In the genomic region with DNA sequence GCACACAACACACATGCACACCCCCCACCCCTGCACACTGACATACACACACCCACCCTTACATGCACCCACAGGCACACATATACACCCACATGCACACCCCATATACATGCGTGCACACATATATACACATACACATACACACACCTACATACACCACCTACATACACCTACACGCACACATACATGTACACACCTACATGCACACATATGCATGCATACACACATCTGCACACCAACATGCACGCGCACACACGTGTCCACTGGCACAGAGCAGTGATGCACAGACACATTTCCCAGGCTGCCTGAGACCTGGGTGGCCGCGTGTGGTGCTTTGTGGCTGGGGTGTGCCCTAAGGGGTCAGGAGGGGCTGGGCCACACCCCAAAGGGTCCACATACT, we compare ENCODE assay signal across 18 cellular contexts. TPM values are rescaled to one million over a fixed set of nuclear protein-coding genes. Genes with fewer than 3 reads are reported as not detected.
DNase-seq lines count a peak whose midpoint lies in the region; ATAC-seq and TF ChIP-seq lines count a peak whose summit lies in the region.
"Had no signal": no experiment of that assay in that cellular context is flagged by ENCODE, and none has a peak within 500 bp of the region (broad histone marks: within the 10 kb centered on the region; RNA-seq: fewer than 3 reads in every experiment).

No MANE protein-coding gene starts in this region.

- H2AK5ac ChIP-seq in mesendoderm (ENCODE audit: low read length) = peak overlapping the region; percentile 76

- no peaks in the 10 kb centered on the region for H3K79me1 ChIP-seq in mesendoderm (ENCODE audit: low read length)

- H3K79me2 ChIP-seq in mesendoderm (ENCODE audit: control insufficient read depth, insufficient read depth, low read length) = no peaks in the 10 kb centered on the region

- no peak overlapping the region for H3K4ac ChIP-seq in mesendoderm (ENCODE audit: low read depth, low read length)

- intact Hi-C loops in prostate gland (cut with DNase I) = no loop called here

- H3K27ac ChIP-seq in mesendoderm (ENCODE audit: low read depth, low read length) (no peak overlapping the region), prostate gland (no peak overlapping the region)
- H3K27ac ChIP-seq: foreskin keratinocyte had no signal

- peaks cover 4% of the 10 kb centered on the region for H3K4me1 Mint-ChIP-seq in stimulated activated naive CD8-positive, alpha-beta T cell treated with anti-CD3 and anti-CD28 coated beads, Interleukin-15, Interleukin-2, amounts not matched to agents 100 ng/mL and 50 ng/mL, for 24 hours (ENCODE audit: low read depth)
- peaks cover 5% of the 10 kb centered on the region for H3K4me1 Mint-ChIP-seq in activated T-helper 17 cell treated with anti-CD3 and anti-CD28 coated beads, Interleukin-2, amount 50 U/mL, for 72 hours

- no peak overlapping the region for H3K9ac ChIP-seq in mesendoderm (ENCODE audit: low read length)

- H3K56ac ChIP-seq in mesendoderm (ENCODE audit: low read length) = peak overlapping the region; percentile 86

- peaks cover 17% of the 10 kb centered on the region for H3K27me3 Mint-ChIP-seq in stimulated activated naive CD8-positive, alpha-beta T cell treated with anti-CD3 and anti-CD28 coated beads, Interleukin-15, Interleukin-2, amounts not matched to agents 100 ng/mL and 50 ng/mL, for 24 hours
- H3K27me3 Mint-ChIP-seq in activated T-helper 17 cell treated with anti-CD3 and anti-CD28 coated beads, Interleukin-2, amount 50 U/mL, for 72 hours = peaks cover 13% of the 10 kb centered on the region

- no peak overlapping the region for H2BK120ac ChIP-seq in mesendoderm (ENCODE audit: low read depth, low read length)

- H3K4me3 Mint-ChIP-seq in stimulated activated naive CD8-positive, alpha-beta T cell treated with anti-CD3 and anti-CD28 coated beads, Interleukin-15, Interleukin-2, amounts not matched to agents 100 ng/mL and 50 ng/mL, for 24 hours = no peak overlapping the region
- no peak overlapping the region for H3K4me3 Mint-ChIP-seq in activated T-helper 17 cell treated with anti-CD3 and anti-CD28 coated beads, Interleukin-2, amount 50 U/mL, for 72 hours
- H3K4me3 Mint-ChIP-seq: activated naive CD8-positive, alpha-beta T cell; natural killer cell treated with Interleukin-12 subunit alpha and Interleukin-12 subunit beta and Interleukin-15 and Interleukin-18, amount 100 ng/mL, for 72 hours had no signal

- no peak overlapping the region for H3K4me2 ChIP-seq in mesendoderm (ENCODE audit: low read length)

- H4K5ac ChIP-seq in mesendoderm (ENCODE audit: low read length) = no peak overlapping the region

- no peak overlapping the region for H3K23ac ChIP-seq in mesendoderm (ENCODE audit: low read length)

- no peaks in the 10 kb centered on the region for H3K9me3 Mint-ChIP-seq in stimulated activated naive CD8-positive, alpha-beta T cell treated with anti-CD3 and anti-CD28 coated beads, Interleukin-15, Interleukin-2, amounts not matched to agents 100 ng/mL and 50 ng/mL, for 24 hours
- H3K9me3 Mint-ChIP-seq in activated T-helper 17 cell treated with anti-CD3 and anti-CD28 coated beads, Interleukin-2, amount 50 U/mL, for 72 hours = no peaks in the 10 kb centered on the region
- H3K9me3 Mint-ChIP-seq: natural killer cell treated with Interleukin-12 subunit alpha and Interleukin-12 subunit beta and Interleukin-15 and Interleukin-18, amount 100 ng/mL, for 72 hours had no signal

- TF ChIP-seq POLR2A in prostate gland (IDR thresholded peaks at IDR 0.05) = no peak

- no peaks in the 10 kb centered on the region for H3K36me3 Mint-ChIP-seq in stimulated activated naive CD8-positive, alpha-beta T cell treated with anti-CD3 and anti-CD28 coated beads, Interleukin-15, Interleukin-2, amounts not matched to agents 100 ng/mL and 50 ng/mL, for 24 hours (ENCODE audit: low read depth)
- H3K36me3 Mint-ChIP-seq in activated T-helper 17 cell treated with anti-CD3 and anti-CD28 coated beads, Interleukin-2, amount 50 U/mL, for 72 hours (ENCODE audit: low read depth) = peaks cover 5% of the 10 kb centered on the region
- H3K36me3 Mint-ChIP-seq: activated naive CD8-positive, alpha-beta T cell; natural killer cell treated with Interleukin-12 subunit alpha and Interleukin-12 subunit beta and Interleukin-15 and Interleukin-18, amount 100 ng/mL, for 72 hours had no signal

- DNase-seq in stimulated activated naive CD8-positive, alpha-beta T cell treated with anti-CD3 and anti-CD28 coated beads, Interleukin-15, Interleukin-2, amounts not matched to agents 100 U/mL and 50 U/mL, for 24 hours = no peak
- DNase-seq in mesendoderm (no peak), LoVo (ENCODE audit: low spot score) (no peak), prostate gland (ENCODE audit: low spot score) (no peak)
- DNase-seq in stimulated activated naive CD4-positive, alpha-beta T cell (lab: John Stamatoyannopoulos, UW) = no peak
- DNase-seq in stimulated activated CD4-positive, alpha-beta T cell treated with anti-CD3 and anti-CD28 coated beads, Interleukin-4, amount 100 ng/mL, for 4 hours = no peak
- DNase-seq: activated CD4-positive, alpha-beta T cell treated with anti-CD3 and anti-CD28 coated beads for 4 hours; KG1; NCI-H1105; NCI-H2227 treated with DMSO at 0.1 percent for 48 hours; SIG-M5; T-helper 9 cell had no signal

- no CpG with 5 or more reads among the region's 7 CpGs for WGBS in mesendoderm (ENCODE audit: extremely low coverage, insufficient coverage, low lambda C conversion rate)
- WGBS in prostate gland = 65% methylated on average over 7 of the region's 7 CpGs

- ATAC-seq in stimulated activated naive CD8-positive, alpha-beta T cell treated with anti-CD3 and anti-CD28 coated beads, Interleukin-15, Interleukin-2, amounts not matched to agents 100 U/mL and 50 U/mL, for 24 hours = no peak
- ATAC-seq in activated T-helper 17 cell treated with anti-CD3 and anti-CD28 coated beads, Interleukin-2, amount 50 U/mL, for 72 hours (replicated peaks) = peak; percentile 10

- peak overlapping the region; percentile 74 for H3K27ac Mint-ChIP-seq in stimulated activated naive CD8-positive, alpha-beta T cell treated with anti-CD3 and anti-CD28 coated beads, Interleukin-15, Interleukin-2, amounts not matched to agents 100 ng/mL and 50 ng/mL, for 24 hours
- H3K27ac Mint-ChIP-seq in activated T-helper 17 cell treated with anti-CD3 and anti-CD28 coated beads, Interleukin-2, amount 50 U/mL, for 72 hours = no peak overlapping the region
- H3K27ac Mint-ChIP-seq: activated naive CD8-positive, alpha-beta T cell; natural killer cell treated with Interleukin-12 subunit alpha and Interleukin-12 subunit beta and Interleukin-15 and Interleukin-18, amount 100 ng/mL, for 72 hours had no signal

- peak overlapping the region; percentile 35 for H2BK5ac ChIP-seq in mesendoderm (ENCODE audit: low read length)

- no peak overlapping the region for H3K4me3 ChIP-seq in mesendoderm (ENCODE audit: low read length)
- no peak overlapping the region for H3K4me3 ChIP-seq in prostate gland

- TF ChIP-seq CTCF in prostate gland (IDR thresholded peaks at IDR 0.05) = no peak

- H4K8ac ChIP-seq in mesendoderm (ENCODE audit: low read depth, low read length) = no peak overlapping the region

- no peak overlapping the region for H2BK15ac ChIP-seq in mesendoderm (replicated peaks; ENCODE audit: low read depth)

- H3K27me3 ChIP-seq in mesendoderm (ENCODE audit: insufficient read depth, low read length, poor library complexity) (no peaks in the 10 kb centered on the region), prostate gland (replicated peaks; ENCODE audit: insufficient read depth) (no peaks in the 10 kb centered on the region)
- H3K27me3 ChIP-seq: uterus had no signal

- H3K4me1 ChIP-seq in mesendoderm (ENCODE audit: control insufficient read depth, low read depth, low read length) (peaks cover 5% of the 10 kb centered on the region), prostate gland (replicated peaks) (peaks cover 15% of the 10 kb centered on the region)
- H3K4me1 ChIP-seq: foreskin keratinocyte had no signal

- H3K18ac ChIP-seq in mesendoderm (ENCODE audit: low read length) = no peak overlapping the region

- H3K36me3 ChIP-seq in mesendoderm (ENCODE audit: control insufficient read depth, insufficient read depth, low read length) (no peaks in the 10 kb centered on the region), prostate gland (no peaks in the 10 kb centered on the region)
- H3K36me3 ChIP-seq: uterus had no signal

- no peaks in the 10 kb centered on the region for H3K9me3 ChIP-seq in prostate gland
- H3K9me3 ChIP-seq: uterus had no signal

RNA-seq across cellular contexts. Expression of gene FGFRL1, which starts 31.7 kb away (rescaled TPM):
- total RNA-seq in activated T-helper 17 cell treated with anti-CD3 and anti-CD28 coated beads, Interleukin-2, amount 50 U/mL, for 72 hours = 10 to 100 TPM; 12.0 to 16.7 TPM
- polyA plus RNA-seq in mesendoderm (2013, experiment 1 of 2) = 10.8 TPM
- polyA plus RNA-seq in mesendoderm (2013, experiment 2 of 2) = 11.3 TPM
- 10 to 100 TPM; 26.6 to 29.4 TPM for total RNA-seq in prostate gland

RNA-seq across cellular contexts. Expression of gene SLC26A1, which starts 50.0 kb away (rescaled TPM):
- total RNA-seq in activated T-helper 17 cell treated with anti-CD3 and anti-CD28 coated beads, Interleukin-2, amount 50 U/mL, for 72 hours = under 1 TPM in 1 of 2 donors, not detected in 1; 0.37 TPM
- polyA plus RNA-seq in mesendoderm (2013, experiment 1 of 2) = 0.01 TPM
- 0.01 TPM for polyA plus RNA-seq in mesendoderm (2013, experiment 2 of 2)
- total RNA-seq in prostate gland = under 1 TPM; 0.27 to 0.34 TPM
- total RNA-seq: foreskin keratinocyte had no signal
- polyA plus RNA-seq: foreskin keratinocyte had no signal

RNA-seq across cellular contexts. Expression of gene IDUA, which starts 56.3 kb away (rescaled TPM):
- 10 to 100 TPM; 14.9 to 16.4 TPM for total RNA-seq in activated T-helper 17 cell treated with anti-CD3 and anti-CD28 coated beads, Interleukin-2, amount 50 U/mL, for 72 hours
- polyA plus RNA-seq in mesendoderm (2013, experiment 1 of 2) = 0.35 TPM
- 0.21 TPM for polyA plus RNA-seq in mesendoderm (2013, experiment 2 of 2)
- 10 to 100 TPM; 53.6 to 56.8 TPM for total RNA-seq in prostate gland
